ENCODE assay signal across 1 cellular context in genomic region chr6:3137057-3137777, GRCh38.
TF ChIP-seq lines count a peak whose summit lies in the region.

No MANE protein-coding gene starts in this region.

TF ChIP-seq in HepG2, 621 proteins besides CTCF, POLR2A, EP300 and RAD21 (continues in another document):
- TF ChIP-seq ZNF24 (IDR thresholded peaks at IDR 0.05) = no peak
- TF ChIP-seq HOXA7 (CRISPR knock-in tag; IDR thresholded peaks at IDR 0.05) = no peak
- TF ChIP-seq MTA1 (CRISPR knock-in tag; IDR thresholded peaks at IDR 0.05; ENCODE audit: borderline replicate concordance) = no peak
- 0 out of 2 replicates have a peak, but pooled peaks have one; percentile 37 for TF ChIP-seq ZNF350 (CRISPR knock-in tag; IDR thresholded peaks at IDR 0.05; ENCODE audit: borderline replicate concordance, low read depth)
- no peak for TF ChIP-seq ATF2 (CRISPR knock-in tag; IDR thresholded peaks at IDR 0.05)
- TF ChIP-seq REST (IDR thresholded peaks at IDR 0.05; ENCODE audit: borderline replicate concordance in 1 of 2, low read depth in 1 of 2, low read length in 2 of 2) = no peak
- no peak for TF ChIP-seq CREM (IDR thresholded peaks at IDR 0.05)
- no peak for TF ChIP-seq CREM (CRISPR knock-in tag; IDR thresholded peaks at IDR 0.05)
- TF ChIP-seq ZBTB40 (IDR thresholded peaks at IDR 0.05) = no peak
- TF ChIP-seq ZBTB40 (CRISPR knock-in tag; IDR thresholded peaks at IDR 0.05) = no peak
- TF ChIP-seq ZSCAN5A (CRISPR knock-in tag; IDR thresholded peaks at IDR 0.05; ENCODE audit: borderline replicate concordance) = no peak
- TF ChIP-seq AGO1 (IDR thresholded peaks at IDR 0.05; ENCODE audit: low read depth, low read length, poor library complexity, severe bottlenecking) = no peak
- no peak for TF ChIP-seq ZNF160 (CRISPR knock-in tag; IDR thresholded peaks at IDR 0.05)
- no peak for TF ChIP-seq MXD4 (CRISPR knock-in tag; IDR thresholded peaks at IDR 0.05)
- TF ChIP-seq ZMYM3 (CRISPR knock-in tag; IDR thresholded peaks at IDR 0.05) = 0 out of 2 replicates have a peak, but pooled peaks have one; percentile 26
- no peak for TF ChIP-seq NKX3-1 (CRISPR knock-in tag; IDR thresholded peaks at IDR 0.05)
- no peak for TF ChIP-seq NR2F6 (IDR thresholded peaks at IDR 0.05)
- no peak for TF ChIP-seq NR2F6 (CRISPR knock-in tag; IDR thresholded peaks at IDR 0.05)
- TF ChIP-seq ZBTB4 (CRISPR knock-in tag; IDR thresholded peaks at IDR 0.05; ENCODE audit: borderline replicate concordance) = peak; percentile 36; the same call in 1 of the 2 replicates
- no peak for TF ChIP-seq CSRNP2 (CRISPR knock-in tag; conservative IDR thresholded peaks at IDR 0.05; ENCODE audit: low read depth)
- TF ChIP-seq SAP130 (CRISPR knock-in tag; IDR thresholded peaks at IDR 0.05; ENCODE audit: low read depth) = 0 out of 2 replicates have a peak, but pooled peaks have one; percentile 2
- TF ChIP-seq IRF9 (CRISPR knock-in tag; IDR thresholded peaks at IDR 0.05; ENCODE audit: borderline replicate concordance) = 0 out of 2 replicates have a peak, but pooled peaks have one; percentile 48
- no peak for TF ChIP-seq RCOR2 (CRISPR knock-in tag; IDR thresholded peaks at IDR 0.05)
- no peak for TF ChIP-seq ZNF280B (CRISPR knock-in tag; IDR thresholded peaks at IDR 0.05; ENCODE audit: borderline replicate concordance)
- no peak for TF ChIP-seq SNAPC2 (CRISPR knock-in tag; IDR thresholded peaks at IDR 0.05)
